Comparison of ENCODE assay signal across 1 cellular context in the genomic region with DNA sequence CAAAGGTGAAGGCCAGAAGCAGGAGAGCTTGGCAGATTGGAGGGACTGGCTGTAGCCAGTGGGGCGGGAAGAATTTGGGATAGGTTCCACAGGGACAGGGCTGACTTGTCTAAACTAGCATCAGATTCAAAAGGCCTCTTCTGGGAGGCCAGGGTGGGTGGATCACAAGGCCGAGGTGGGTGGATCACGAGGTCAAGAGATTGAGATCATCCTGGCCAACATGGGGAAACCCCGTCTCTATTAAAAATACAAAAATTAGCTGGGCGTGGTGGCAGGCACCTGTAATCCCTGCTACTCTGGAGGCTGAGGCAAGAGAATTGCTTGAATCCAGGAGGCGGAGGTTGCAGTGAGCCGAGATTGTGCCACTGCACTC.
TF ChIP-seq lines count a peak whose summit lies in the region.

No MANE protein-coding gene starts in this region.

TF ChIP-seq in HEK293, 187 proteins besides CTCF, POLR2A, EP300 and RAD21:
- peak; percentile 53 for TF ChIP-seq ZFHX2 (tag by site-specific recombination; conservative IDR thresholded peaks at IDR 0.05)
- peak; percentile 61; the same call in 1 of the 2 replicates for TF ChIP-seq EGR2 (tag by site-specific recombination; IDR thresholded peaks at IDR 0.05; ENCODE audit: low read depth)
